1 cellular context compared by ENCODE assay signal in the genomic region with DNA sequence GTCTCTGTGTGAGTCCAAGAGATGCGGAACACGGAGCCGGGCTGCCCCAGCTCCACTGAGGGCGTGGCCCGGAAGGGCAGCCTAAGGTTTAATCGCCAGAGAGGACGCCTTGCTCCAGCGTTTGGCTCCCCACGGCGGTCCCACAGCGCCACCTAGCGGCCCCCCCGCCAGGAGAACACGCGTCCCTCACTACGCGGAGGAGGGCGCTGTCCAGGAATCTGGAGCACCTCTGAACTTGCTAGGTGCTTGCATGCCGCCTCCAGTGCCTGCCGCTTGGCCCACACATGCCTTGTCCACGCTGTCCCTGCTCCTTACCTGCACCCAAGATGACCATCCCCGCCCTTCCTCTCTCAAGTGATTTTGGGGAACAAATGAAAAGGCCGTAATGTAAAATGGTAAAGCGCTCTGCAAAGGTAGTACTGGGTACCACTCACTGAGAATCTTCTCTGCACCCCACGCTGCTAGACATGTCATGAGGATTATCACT.
TF ChIP-seq lines count a peak whose summit lies in the region.

No MANE protein-coding gene starts in this region.

TF ChIP-seq in HepG2, 621 proteins besides CTCF, POLR2A, EP300 and RAD21 (continued from another document and continues in another):
- peak; percentile 47; the same call in 1 of the 2 replicates for TF ChIP-seq ZSCAN31 (CRISPR knock-in tag; IDR thresholded peaks at IDR 0.05; ENCODE audit: low read depth)
- no peak for TF ChIP-seq CAMTA2 (CRISPR knock-in tag; IDR thresholded peaks at IDR 0.05; ENCODE audit: borderline replicate concordance)
- TF ChIP-seq, protein P1, sequence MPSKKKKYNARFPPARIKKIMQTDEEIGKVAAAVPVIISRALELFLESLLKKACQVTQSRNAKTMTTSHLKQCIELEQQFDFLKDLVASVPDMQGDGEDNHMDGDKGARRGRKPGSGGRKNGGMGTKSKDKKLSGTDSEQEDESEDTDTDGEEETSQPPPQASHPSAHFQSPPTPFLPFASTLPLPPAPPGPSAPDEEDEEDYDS (CRISPR knock-in tag; IDR thresholded peaks at IDR 0.05): 0 out of 2 replicates have a peak, but pooled peaks have one; percentile 20
- TF ChIP-seq, protein P2, sequence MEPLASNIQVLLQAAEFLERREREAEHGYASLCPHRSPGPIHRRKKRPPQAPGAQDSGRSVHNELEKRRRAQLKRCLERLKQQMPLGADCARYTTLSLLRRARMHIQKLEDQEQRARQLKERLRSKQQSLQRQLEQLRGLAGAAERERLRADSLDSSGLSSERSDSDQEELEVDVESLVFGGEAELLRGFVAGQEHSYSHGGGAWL (CRISPR knock-in tag; IDR thresholded peaks at IDR 0.05): 0 out of 2 replicates have a peak, but pooled peaks have one; percentile 54
- TF ChIP-seq, protein P3, sequence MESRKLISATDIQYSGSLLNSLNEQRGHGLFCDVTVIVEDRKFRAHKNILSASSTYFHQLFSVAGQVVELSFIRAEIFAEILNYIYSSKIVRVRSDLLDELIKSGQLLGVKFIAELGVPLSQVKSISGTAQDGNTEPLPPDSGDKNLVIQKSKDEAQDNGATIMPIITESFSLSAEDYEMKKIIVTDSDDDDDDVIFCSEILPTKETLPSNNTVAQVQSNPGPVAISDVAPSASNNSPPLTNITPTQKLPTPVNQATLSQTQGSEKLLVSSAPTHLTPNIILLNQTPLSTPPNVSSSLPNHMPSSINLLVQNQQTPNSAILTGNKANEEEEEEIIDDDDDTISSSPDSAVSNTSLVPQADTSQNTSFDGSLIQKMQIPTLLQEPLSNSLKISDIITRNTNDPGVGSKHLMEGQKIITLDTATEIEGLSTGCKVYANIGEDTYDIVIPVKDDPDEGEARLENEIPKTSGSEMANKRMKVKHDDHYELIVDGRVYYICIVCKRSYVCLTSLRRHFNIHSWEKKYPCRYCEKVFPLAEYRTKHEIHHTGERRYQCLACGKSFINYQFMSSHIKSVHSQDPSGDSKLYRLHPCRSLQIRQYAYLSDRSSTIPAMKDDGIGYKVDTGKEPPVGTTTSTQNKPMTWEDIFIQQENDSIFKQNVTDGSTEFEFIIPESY (CRISPR knock-in tag; IDR thresholded peaks at IDR 0.05): peak; percentile 58
- no peak for TF ChIP-seq ZNF44 (CRISPR knock-in tag; IDR thresholded peaks at IDR 0.05)
- peak; percentile 89 for TF ChIP-seq MYNN (CRISPR knock-in tag; IDR thresholded peaks at IDR 0.05; ENCODE audit: low read depth)
- TF ChIP-seq ZNF12 (CRISPR knock-in tag; IDR thresholded peaks at IDR 0.05): 0 out of 2 replicates have a peak, but pooled peaks have one; percentile 49
- TF ChIP-seq, protein P4, sequence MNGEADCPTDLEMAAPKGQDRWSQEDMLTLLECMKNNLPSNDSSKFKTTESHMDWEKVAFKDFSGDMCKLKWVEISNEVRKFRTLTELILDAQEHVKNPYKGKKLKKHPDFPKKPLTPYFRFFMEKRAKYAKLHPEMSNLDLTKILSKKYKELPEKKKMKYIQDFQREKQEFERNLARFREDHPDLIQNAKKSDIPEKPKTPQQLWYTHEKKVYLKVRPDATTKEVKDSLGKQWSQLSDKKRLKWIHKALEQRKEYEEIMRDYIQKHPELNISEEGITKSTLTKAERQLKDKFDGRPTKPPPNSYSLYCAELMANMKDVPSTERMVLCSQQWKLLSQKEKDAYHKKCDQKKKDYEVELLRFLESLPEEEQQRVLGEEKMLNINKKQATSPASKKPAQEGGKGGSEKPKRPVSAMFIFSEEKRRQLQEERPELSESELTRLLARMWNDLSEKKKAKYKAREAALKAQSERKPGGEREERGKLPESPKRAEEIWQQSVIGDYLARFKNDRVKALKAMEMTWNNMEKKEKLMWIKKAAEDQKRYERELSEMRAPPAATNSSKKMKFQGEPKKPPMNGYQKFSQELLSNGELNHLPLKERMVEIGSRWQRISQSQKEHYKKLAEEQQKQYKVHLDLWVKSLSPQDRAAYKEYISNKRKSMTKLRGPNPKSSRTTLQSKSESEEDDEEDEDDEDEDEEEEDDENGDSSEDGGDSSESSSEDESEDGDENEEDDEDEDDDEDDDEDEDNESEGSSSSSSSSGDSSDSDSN (CRISPR knock-in tag; IDR thresholded peaks at IDR 0.05): peak; percentile 53
- 0 out of 2 replicates have a peak, but pooled peaks have one; percentile 57 for TF ChIP-seq ELF3 (CRISPR knock-in tag; IDR thresholded peaks at IDR 0.05)
- TF ChIP-seq, protein P5, sequence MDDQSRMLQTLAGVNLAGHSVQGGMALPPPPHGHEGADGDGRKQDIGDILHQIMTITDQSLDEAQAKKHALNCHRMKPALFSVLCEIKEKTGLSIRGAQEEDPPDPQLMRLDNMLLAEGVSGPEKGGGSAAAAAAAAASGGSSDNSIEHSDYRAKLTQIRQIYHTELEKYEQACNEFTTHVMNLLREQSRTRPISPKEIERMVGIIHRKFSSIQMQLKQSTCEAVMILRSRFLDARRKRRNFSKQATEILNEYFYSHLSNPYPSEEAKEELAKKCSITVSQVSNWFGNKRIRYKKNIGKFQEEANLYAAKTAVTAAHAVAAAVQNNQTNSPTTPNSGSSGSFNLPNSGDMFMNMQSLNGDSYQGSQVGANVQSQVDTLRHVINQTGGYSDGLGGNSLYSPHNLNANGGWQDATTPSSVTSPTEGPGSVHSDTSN (CRISPR knock-in tag; IDR thresholded peaks at IDR 0.05; ENCODE audit: borderline replicate concordance): no peak
- no peak for TF ChIP-seq HES4 (CRISPR knock-in tag; IDR thresholded peaks at IDR 0.05; ENCODE audit: borderline replicate concordance)
- TF ChIP-seq, protein P6, sequence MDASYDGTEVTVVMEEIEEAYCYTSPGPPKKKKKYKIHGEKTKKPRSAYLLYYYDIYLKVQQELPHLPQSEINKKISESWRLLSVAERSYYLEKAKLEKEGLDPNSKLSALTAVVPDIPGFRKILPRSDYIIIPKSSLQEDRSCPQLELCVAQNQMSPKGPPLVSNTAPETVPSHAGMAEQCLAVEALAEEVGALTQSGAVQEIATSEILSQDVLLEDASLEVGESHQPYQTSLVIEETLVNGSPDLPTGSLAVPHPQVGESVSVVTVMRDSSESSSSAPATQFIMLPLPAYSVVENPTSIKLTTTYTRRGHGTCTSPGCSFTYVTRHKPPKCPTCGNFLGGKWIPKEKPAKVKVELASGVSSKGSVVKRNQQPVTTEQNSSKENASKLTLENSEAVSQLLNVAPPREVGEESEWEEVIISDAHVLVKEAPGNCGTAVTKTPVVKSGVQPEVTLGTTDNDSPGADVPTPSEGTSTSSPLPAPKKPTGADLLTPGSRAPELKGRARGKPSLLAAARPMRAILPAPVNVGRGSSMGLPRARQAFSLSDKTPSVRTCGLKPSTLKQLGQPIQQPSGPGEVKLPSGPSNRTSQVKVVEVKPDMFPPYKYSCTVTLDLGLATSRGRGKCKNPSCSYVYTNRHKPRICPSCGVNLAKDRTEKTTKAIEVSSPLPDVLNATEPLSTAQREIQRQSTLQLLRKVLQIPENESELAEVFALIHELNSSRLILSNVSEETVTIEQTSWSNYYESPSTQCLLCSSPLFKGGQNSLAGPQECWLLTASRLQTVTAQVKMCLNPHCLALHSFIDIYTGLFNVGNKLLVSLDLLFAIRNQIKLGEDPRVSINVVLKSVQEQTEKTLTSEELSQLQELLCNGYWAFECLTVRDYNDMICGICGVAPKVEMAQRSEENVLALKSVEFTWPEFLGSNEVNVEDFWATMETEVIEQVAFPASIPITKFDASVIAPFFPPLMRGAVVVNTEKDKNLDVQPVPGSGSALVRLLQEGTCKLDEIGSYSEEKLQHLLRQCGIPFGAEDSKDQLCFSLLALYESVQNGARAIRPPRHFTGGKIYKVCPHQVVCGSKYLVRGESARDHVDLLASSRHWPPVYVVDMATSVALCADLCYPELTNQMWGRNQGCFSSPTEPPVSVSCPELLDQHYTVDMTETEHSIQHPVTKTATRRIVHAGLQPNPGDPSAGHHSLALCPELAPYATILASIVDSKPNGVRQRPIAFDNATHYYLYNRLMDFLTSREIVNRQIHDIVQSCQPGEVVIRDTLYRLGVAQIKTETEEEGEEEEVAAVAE (CRISPR knock-in tag; IDR thresholded peaks at IDR 0.05; ENCODE audit: borderline replicate concordance): peak; percentile 50; the same call in 1 of the 2 replicates
- TF ChIP-seq, protein P7, sequence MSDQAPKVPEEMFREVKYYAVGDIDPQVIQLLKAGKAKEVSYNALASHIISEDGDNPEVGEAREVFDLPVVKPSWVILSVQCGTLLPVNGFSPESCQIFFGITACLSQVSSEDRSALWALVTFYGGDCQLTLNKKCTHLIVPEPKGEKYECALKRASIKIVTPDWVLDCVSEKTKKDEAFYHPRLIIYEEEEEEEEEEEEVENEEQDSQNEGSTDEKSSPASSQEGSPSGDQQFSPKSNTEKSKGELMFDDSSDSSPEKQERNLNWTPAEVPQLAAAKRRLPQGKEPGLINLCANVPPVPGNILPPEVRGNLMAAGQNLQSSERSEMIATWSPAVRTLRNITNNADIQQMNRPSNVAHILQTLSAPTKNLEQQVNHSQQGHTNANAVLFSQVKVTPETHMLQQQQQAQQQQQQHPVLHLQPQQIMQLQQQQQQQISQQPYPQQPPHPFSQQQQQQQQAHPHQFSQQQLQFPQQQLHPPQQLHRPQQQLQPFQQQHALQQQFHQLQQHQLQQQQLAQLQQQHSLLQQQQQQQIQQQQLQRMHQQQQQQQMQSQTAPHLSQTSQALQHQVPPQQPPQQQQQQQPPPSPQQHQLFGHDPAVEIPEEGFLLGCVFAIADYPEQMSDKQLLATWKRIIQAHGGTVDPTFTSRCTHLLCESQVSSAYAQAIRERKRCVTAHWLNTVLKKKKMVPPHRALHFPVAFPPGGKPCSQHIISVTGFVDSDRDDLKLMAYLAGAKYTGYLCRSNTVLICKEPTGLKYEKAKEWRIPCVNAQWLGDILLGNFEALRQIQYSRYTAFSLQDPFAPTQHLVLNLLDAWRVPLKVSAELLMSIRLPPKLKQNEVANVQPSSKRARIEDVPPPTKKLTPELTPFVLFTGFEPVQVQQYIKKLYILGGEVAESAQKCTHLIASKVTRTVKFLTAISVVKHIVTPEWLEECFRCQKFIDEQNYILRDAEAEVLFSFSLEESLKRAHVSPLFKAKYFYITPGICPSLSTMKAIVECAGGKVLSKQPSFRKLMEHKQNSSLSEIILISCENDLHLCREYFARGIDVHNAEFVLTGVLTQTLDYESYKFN (CRISPR knock-in tag; conservative IDR thresholded peaks at IDR 0.05): no peak
- no peak for TF ChIP-seq KLF9 (CRISPR knock-in tag; IDR thresholded peaks at IDR 0.05; ENCODE audit: low read depth)
- TF ChIP-seq HOXA3 (CRISPR knock-in tag; IDR thresholded peaks at IDR 0.05): peak; percentile 18; the same call in 1 of the 2 replicates
- peak; percentile 55; the same call in 1 of the 2 replicates for TF ChIP-seq HDAC2 (CRISPR knock-in tag; IDR thresholded peaks at IDR 0.05)
- no peak for TF ChIP-seq ATF7 (IDR thresholded peaks at IDR 0.05)
- TF ChIP-seq ATF7 (CRISPR knock-in tag; IDR thresholded peaks at IDR 0.05): no peak
- TF ChIP-seq ZNF839 (CRISPR knock-in tag; IDR thresholded peaks at IDR 0.05; ENCODE audit: borderline replicate concordance): peak; percentile 62; the same call in 1 of the 2 replicates
- TF ChIP-seq, protein P8, sequence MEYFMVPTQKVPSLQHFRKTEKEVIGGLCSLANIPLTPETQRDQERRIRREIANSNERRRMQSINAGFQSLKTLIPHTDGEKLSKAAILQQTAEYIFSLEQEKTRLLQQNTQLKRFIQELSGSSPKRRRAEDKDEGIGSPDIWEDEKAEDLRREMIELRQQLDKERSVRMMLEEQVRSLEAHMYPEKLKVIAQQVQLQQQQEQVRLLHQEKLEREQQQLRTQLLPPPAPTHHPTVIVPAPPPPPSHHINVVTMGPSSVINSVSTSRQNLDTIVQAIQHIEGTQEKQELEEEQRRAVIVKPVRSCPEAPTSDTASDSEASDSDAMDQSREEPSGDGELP (IDR thresholded peaks at IDR 0.05; ENCODE audit: borderline replicate concordance, low read depth): no peak
- TF ChIP-seq, protein P9, sequence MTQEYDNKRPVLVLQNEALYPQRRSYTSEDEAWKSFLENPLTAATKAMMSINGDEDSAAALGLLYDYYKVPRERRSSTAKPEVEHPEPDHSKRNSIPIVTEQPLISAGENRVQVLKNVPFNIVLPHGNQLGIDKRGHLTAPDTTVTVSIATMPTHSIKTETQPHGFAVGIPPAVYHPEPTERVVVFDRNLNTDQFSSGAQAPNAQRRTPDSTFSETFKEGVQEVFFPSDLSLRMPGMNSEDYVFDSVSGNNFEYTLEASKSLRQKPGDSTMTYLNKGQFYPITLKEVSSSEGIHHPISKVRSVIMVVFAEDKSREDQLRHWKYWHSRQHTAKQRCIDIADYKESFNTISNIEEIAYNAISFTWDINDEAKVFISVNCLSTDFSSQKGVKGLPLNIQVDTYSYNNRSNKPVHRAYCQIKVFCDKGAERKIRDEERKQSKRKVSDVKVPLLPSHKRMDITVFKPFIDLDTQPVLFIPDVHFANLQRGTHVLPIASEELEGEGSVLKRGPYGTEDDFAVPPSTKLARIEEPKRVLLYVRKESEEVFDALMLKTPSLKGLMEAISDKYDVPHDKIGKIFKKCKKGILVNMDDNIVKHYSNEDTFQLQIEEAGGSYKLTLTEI (CRISPR knock-in tag; conservative IDR thresholded peaks at IDR 0.05): no peak
- TF ChIP-seq, protein P10, sequence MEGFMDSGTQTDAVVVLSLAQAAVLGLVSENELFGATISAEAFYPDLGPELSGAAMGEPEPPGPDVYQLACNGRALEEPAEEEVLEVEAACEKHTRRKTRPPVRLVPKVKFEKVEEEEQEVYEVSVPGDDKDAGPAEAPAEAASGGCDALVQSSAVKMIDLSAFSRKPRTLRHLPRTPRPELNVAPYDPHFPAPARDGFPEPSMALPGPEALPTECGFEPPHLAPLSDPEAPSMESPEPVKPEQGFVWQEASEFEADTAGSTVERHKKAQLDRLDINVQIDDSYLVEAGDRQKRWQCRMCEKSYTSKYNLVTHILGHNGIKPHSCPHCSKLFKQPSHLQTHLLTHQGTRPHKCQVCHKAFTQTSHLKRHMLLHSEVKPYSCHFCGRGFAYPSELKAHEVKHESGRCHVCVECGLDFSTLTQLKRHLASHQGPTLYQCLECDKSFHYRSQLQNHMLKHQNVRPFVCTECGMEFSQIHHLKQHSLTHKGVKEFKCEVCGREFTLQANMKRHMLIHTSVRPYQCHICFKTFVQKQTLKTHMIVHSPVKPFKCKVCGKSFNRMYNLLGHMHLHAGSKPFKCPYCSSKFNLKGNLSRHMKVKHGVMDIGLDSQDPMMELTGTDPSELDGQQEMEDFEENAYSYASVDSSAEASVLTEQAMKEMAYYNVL (CRISPR knock-in tag; IDR thresholded peaks at IDR 0.05; ENCODE audit: borderline replicate concordance): peak; percentile 62; the same call in 1 of the 2 replicates
- no peak for TF ChIP-seq SRY (CRISPR knock-in tag; IDR thresholded peaks at IDR 0.05)
- no peak for TF ChIP-seq HOXA7 (CRISPR knock-in tag; IDR thresholded peaks at IDR 0.05)
- TF ChIP-seq RNF2 (conservative IDR thresholded peaks at IDR 0.05; ENCODE audit: low read depth): peak; percentile 63; the same call in 1 of the 2 replicates
- TF ChIP-seq, protein P11, sequence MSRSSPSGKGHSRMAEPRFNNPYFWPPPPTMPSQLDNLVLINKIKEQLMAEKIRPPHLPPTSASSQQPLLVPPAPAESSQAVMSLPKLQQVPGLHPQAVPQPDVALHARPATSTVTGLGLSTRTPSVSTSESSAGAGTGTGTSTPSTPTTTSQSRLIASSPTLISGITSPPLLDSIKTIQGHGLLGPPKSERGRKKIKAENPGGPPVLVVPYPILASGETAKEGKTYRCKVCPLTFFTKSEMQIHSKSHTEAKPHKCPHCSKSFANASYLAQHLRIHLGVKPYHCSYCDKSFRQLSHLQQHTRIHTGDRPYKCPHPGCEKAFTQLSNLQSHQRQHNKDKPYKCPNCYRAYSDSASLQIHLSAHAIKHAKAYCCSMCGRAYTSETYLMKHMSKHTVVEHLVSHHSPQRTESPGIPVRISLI (CRISPR knock-in tag; IDR thresholded peaks at IDR 0.05; ENCODE audit: borderline replicate concordance): peak; percentile 30; the same call in 1 of the 2 replicates
- TF ChIP-seq ZNF451 (CRISPR knock-in tag; IDR thresholded peaks at IDR 0.05): peak; percentile 52; the same call in 1 of the 2 replicates
- no peak for TF ChIP-seq ZNF124 (CRISPR knock-in tag; IDR thresholded peaks at IDR 0.05)
- no peak for TF ChIP-seq NR2F6 (IDR thresholded peaks at IDR 0.05)
- TF ChIP-seq NR2F6 (CRISPR knock-in tag; IDR thresholded peaks at IDR 0.05): peak; percentile 58; the same call in 1 of the 2 replicates
